ENCODE assay signal across 19 cellular contexts in genomic region chr16:14011006-14011405, GRCh38.
"Had no signal": no experiment of that assay in that cellular context is flagged by ENCODE, and none has a peak within 500 bp of the region (broad histone marks: within the 10 kb centered on the region; RNA-seq: fewer than 3 reads in every experiment).

No MANE protein-coding gene starts in this region.

- DNase-seq: activated CD4-positive, alpha-beta memory T cell treated with anti-CD3 and anti-CD28 coated beads, Interleukin-2, amount 10 ng/mL, durations not matched to agents 7 days and 5 days; activated CD4-positive, alpha-beta T cell treated with anti-CD3 and anti-CD28 coated beads, Interleukin-2, amount 10 ng/mL, durations not matched to agents 24 days and 14 days; activated gamma-delta T cell; activated naive CD4-positive, alpha-beta T cell treated with anti-CD3 and anti-CD28 coated beads, Interleukin-2, amount 50 U/mL, for 16 hours; activated T-cell treated with anti-CD3 and anti-CD28 coated beads, Interleukin-2, amount 50 U/mL, for 72 hours; aorta; effector CD4-positive, alpha-beta T cell; erythroblast; foreskin keratinocyte; glutamatergic neuron; immature natural killer cell; left ventricle myocardium inferior; midbrain; ovary; psoas muscle; right cardiac atrium; stimulated activated CD4-positive, alpha-beta T cell treated with anti-CD3 and anti-CD28 coated beads, Interleukin-2, amount 100 ng/mL, for 24 hours; upper lobe of left lung had no signal

- FAIRE-seq: endometrium had no signal
